Comparison of ENCODE assay signal across 14 cellular contexts in the genomic region with DNA sequence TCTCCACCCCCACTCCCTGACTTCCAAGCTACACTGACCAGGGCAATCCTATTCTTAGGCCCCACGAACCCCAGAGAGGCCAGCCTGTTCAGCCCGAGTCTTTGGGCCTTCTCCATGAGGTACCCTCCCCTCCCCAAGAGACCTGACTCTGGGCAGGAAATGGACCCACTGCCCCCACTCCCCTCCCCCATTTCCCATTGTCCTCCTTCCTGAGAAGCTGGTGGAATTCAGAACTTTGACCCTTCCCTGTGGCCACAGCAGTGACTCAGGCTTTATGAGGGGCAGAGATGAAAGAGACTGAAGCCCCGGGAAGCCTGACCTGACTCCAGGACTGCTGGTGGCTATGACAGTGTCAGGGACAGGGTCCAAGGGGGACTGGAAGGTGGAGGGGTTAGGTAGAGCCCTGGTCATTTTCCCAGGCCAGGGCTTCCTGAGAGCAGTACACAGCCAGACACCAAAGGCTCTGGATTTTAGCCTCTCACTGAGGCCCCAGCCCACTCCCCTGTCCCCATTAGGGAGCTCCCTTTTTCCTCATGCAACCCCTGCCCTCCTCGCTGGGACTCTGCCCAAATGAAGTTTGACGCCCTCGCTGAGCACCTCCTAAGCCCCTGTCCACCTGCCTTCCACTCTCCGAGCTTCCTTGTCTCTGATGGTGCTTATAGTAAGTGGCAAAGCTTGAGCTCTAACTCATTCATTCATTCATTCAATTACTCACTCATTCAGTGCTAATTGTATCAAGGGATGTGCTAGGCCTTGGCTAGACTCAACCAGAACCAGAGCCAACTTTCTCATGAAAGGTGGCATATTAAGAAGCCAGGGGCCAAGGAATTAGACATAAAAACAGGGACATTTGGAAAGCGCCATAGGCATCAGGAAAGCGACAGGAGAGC. TPM values are rescaled to one million over a fixed set of nuclear protein-coding genes. Genes with fewer than 3 reads are reported as not detected.
DNase-seq lines count a peak whose midpoint lies in the region; ATAC-seq, FAIRE-seq and TF ChIP-seq lines count a peak whose summit lies in the region.
"Had no signal": no experiment of that assay in that cellular context is flagged by ENCODE, and none has a peak within 500 bp of the region (broad histone marks: within the 10 kb centered on the region; RNA-seq: fewer than 3 reads in every experiment).

No MANE protein-coding gene starts in this region.

- H3K27ac Mint-ChIP-seq in HFFc6: peak overlapping the region; percentile 64
- H3K27ac Mint-ChIP-seq in astrocyte (ENCODE audit: unreplicated experiment): peak overlapping the region; percentile 97
- peak overlapping the region; percentile 75 for H3K27ac Mint-ChIP-seq in progenitor cell of endocrine pancreas
- H3K27ac Mint-ChIP-seq: CD4-positive, alpha-beta T cell had no signal

- H3K4me3 Mint-ChIP-seq in HFFc6: peak overlapping the region; percentile 17; the same call in 1 of the 2 replicates
- H3K4me3 Mint-ChIP-seq in astrocyte (ENCODE audit: unreplicated experiment): peak overlapping the region; percentile 75
- peak overlapping the region; percentile 11 for H3K4me3 Mint-ChIP-seq in progenitor cell of endocrine pancreas (ENCODE audit: low read depth)
- H3K4me3 Mint-ChIP-seq: CD4-positive, alpha-beta T cell had no signal

- TF ChIP-seq CTCF in HFFc6 (IDR thresholded peaks at IDR 0.05) (no peak), astrocyte (IDR thresholded peaks at IDR 0.05; ENCODE audit: insufficient read depth, low read depth, low read length) (no peak), progenitor cell of endocrine pancreas (IDR thresholded peaks at IDR 0.05; ENCODE audit: unreplicated experiment) (no peak), lower lobe of right lung (IDR thresholded peaks at IDR 0.05) (no peak)

- peak; percentile 39 for DNase-seq in HFFc6
- no peak for DNase-seq in astrocyte (ENCODE audit: low read depth)
- DNase-seq in iPS DF 19.7 (ENCODE audit: low read depth, low spot score): peak; percentile 56
- DNase-seq in progenitor cell of endocrine pancreas (ENCODE audit: low spot score, unreplicated experiment): no peak
- DNase-seq in lower lobe of right lung: no peak
- DNase-seq in globus pallidus (ENCODE audit: low spot score): no peak
- DNase-seq: adrenal gland; CD4-positive, alpha-beta T cell; effector memory CD4-positive, alpha-beta T cell; GOT3; hypothalamus; stimulated activated naive CD4-positive, alpha-beta T cell had no signal

- H3K4me2 ChIP-seq in astrocyte (ENCODE audit: low read length): peak overlapping the region; percentile 54

- H3K27me3 ChIP-seq in astrocyte (ENCODE audit: insufficient read depth, low read length) (no peaks in the 10 kb centered on the region), lower lobe of right lung (ENCODE audit: low read depth) (no peaks in the 10 kb centered on the region)

- intact Hi-C loops in lower lobe of right lung (cut with DNase I): no loop called here

- H3K9me3 ChIP-seq in astrocyte (ENCODE audit: insufficient read depth, low read depth, low read length) (no peaks in the 10 kb centered on the region), lower lobe of right lung (no peaks in the 10 kb centered on the region)
- H3K9me3 ChIP-seq: adrenal gland had no signal

- H3K4me1 ChIP-seq in astrocyte (ENCODE audit: insufficient read depth, low read length) (peaks cover 30% of the 10 kb centered on the region), lower lobe of right lung (no peaks in the 10 kb centered on the region)
- H3K4me1 ChIP-seq: adrenal gland had no signal

- no peaks in the 10 kb centered on the region for H3K79me2 ChIP-seq in astrocyte (ENCODE audit: insufficient read depth, low read length)

- peaks cover 35% of the 10 kb centered on the region for H3K4me1 Mint-ChIP-seq in HFFc6 (ENCODE audit: low read depth)
- H3K4me1 Mint-ChIP-seq in astrocyte (ENCODE audit: low read depth, unreplicated experiment): peaks cover 22% of the 10 kb centered on the region
- H3K4me1 Mint-ChIP-seq in progenitor cell of endocrine pancreas (ENCODE audit: low read depth): peaks cover 39% of the 10 kb centered on the region

- peak overlapping the region; percentile 77 for H3K9ac ChIP-seq in astrocyte (ENCODE audit: low read length)

- H3K9me3 Mint-ChIP-seq in HFFc6 (no peaks in the 10 kb centered on the region), astrocyte (ENCODE audit: unreplicated experiment) (no peaks in the 10 kb centered on the region), progenitor cell of endocrine pancreas (ENCODE audit: low read depth) (no peaks in the 10 kb centered on the region)
- H3K9me3 Mint-ChIP-seq: CD4-positive, alpha-beta T cell had no signal

- H2AFZ ChIP-seq in astrocyte (ENCODE audit: low read depth, low read length): no peak overlapping the region

- FAIRE-seq in astrocyte (lab: Jason Lieb, UNC): no peak

- H4K20me1 ChIP-seq in astrocyte (ENCODE audit: insufficient read depth, low read length): no peaks in the 10 kb centered on the region

- peak overlapping the region; percentile 81 for H3K27ac ChIP-seq in astrocyte (ENCODE audit: low read depth, low read length)
- no peak overlapping the region for H3K27ac ChIP-seq in lower lobe of right lung
- H3K27ac ChIP-seq: adrenal gland had no signal

- H3K36me3 Mint-ChIP-seq in HFFc6 (ENCODE audit: low read depth): no peaks in the 10 kb centered on the region
- no peaks in the 10 kb centered on the region for H3K36me3 Mint-ChIP-seq in astrocyte (ENCODE audit: low read depth, unreplicated experiment)
- no peaks in the 10 kb centered on the region for H3K36me3 Mint-ChIP-seq in progenitor cell of endocrine pancreas (ENCODE audit: insufficient read depth)

- H3K4me3 ChIP-seq in astrocyte (ENCODE audit: insufficient read depth, low read depth, low read length): no peak overlapping the region
- H3K4me3 ChIP-seq in lower lobe of right lung: no peak overlapping the region
- H3K4me3 ChIP-seq: adrenal gland had no signal

- H3K27me3 Mint-ChIP-seq in HFFc6 (ENCODE audit: insufficient read depth): peaks cover 10% of the 10 kb centered on the region
- peaks cover 5% of the 10 kb centered on the region for H3K27me3 Mint-ChIP-seq in astrocyte (ENCODE audit: low read depth, unreplicated experiment)
- peaks cover 2% of the 10 kb centered on the region for H3K27me3 Mint-ChIP-seq in progenitor cell of endocrine pancreas
- H3K27me3 Mint-ChIP-seq: CD4-positive, alpha-beta T cell had no signal

- no peaks in the 10 kb centered on the region for H3K36me3 ChIP-seq in astrocyte (ENCODE audit: insufficient read depth, low read length)
- H3K36me3 ChIP-seq in lower lobe of right lung: no peaks in the 10 kb centered on the region
- H3K36me3 ChIP-seq: adrenal gland had no signal

- ATAC-seq in lower lobe of right lung (no peak), GM19463 (IDR thresholded peaks at IDR 0.05; ENCODE audit: unreplicated experiment) (no peak), HG03571 (IDR thresholded peaks at IDR 0.05; ENCODE audit: unreplicated experiment) (no peak)

RNA-seq across cellular contexts. Expression of a gene that starts 3.0 kb away (rescaled TPM):
- total RNA-seq in HFFc6 (2021; fragmentation: NEBNext Ultra II Directional; extraction: Animal tissue kit (Norgen Biotek cat#: 25700)): not detected
- total RNA-seq in astrocyte (1.8 and 5.3 TPM in 2 replicates), progenitor cell of endocrine pancreas (13.8 and 19.3 TPM in 2 replicates), lower lobe of right lung (2.1 TPM)
- total RNA-seq: adrenal gland had no signal

RNA-seq across cellular contexts. Expression of a gene that starts 21.6 kb away (rescaled TPM):
- not detected for total RNA-seq in HFFc6 (2021; fragmentation: NEBNext Ultra II Directional; extraction: Animal tissue kit (Norgen Biotek cat#: 25700))
- total RNA-seq in astrocyte (not detected in 2 replicates), progenitor cell of endocrine pancreas (not detected in 2 replicates), lower lobe of right lung (1.2 TPM)

RNA-seq across cellular contexts. Expression of a gene that starts 33.2 kb away (rescaled TPM):
- total RNA-seq in HFFc6 (2021; fragmentation: NEBNext Ultra II Directional; extraction: Animal tissue kit (Norgen Biotek cat#: 25700)): not detected
- total RNA-seq in astrocyte (1.9 TPM in 1 of 2 replicates, not detected in the other), progenitor cell of endocrine pancreas (0.89 and 1.8 TPM in 2 replicates), lower lobe of right lung (541 TPM)

RNA-seq across cellular contexts. Expression of a gene that starts 44.5 kb away (rescaled TPM):
- 10 to 100 TPM in 4 of 6 experiments, 1 to 10 TPM in 2; 9.5 to 11.9 (median 10.5) TPM for total RNA-seq in HFFc6 (2021; fragmentation: NEBNext Ultra II Directional; extraction: Animal tissue kit (Norgen Biotek cat#: 25700))
- total RNA-seq in astrocyte (12.8 and 13.7 TPM in 2 replicates), progenitor cell of endocrine pancreas (47.8 and 48.9 TPM in 2 replicates), lower lobe of right lung (65.1 TPM)

RNA-seq across cellular contexts. Expression of a gene that starts 59.7 kb away (rescaled TPM):
- not detected for total RNA-seq in HFFc6 (2021; fragmentation: NEBNext Ultra II Directional; extraction: Animal tissue kit (Norgen Biotek cat#: 25700))
- total RNA-seq in astrocyte (16.7 and 43.7 TPM in 2 replicates), progenitor cell of endocrine pancreas (80.2 and 87.8 TPM in 2 replicates), lower lobe of right lung (not detected)
- total RNA-seq: CD4-positive, alpha-beta T cell had no signal

Comparison
In these comparisons a context has a peak if more than half of its experiments do, and no peak if none do; other contexts are left out.
1. DNase-seq: peak in HFFc6 (single experiment) and iPS DF 19.7 (single experiment); none in astrocyte (single experiment), progenitor cell of endocrine pancreas (single experiment), lower lobe of right lung (single experiment) and globus pallidus (single experiment).
2. H3K4me3 Mint-ChIP-seq: peak in every context shown above with its lines; median percentile 75 in astrocyte; 17 in HFFc6; 11 in progenitor cell of endocrine pancreas.
3. RNA of a gene that starts 33.2 kb away (total RNA-seq): 541 TPM in lower lobe of right lung (single experiment); 0.89 to 1.8 TPM in progenitor cell of endocrine pancreas, 1.9 TPM in astrocyte and not detected in HFFc6; every median in the first group is over 100 times any median in the second.
4. Peak in every context shown above with its lines, with median percentiles within 50 percentile points of each other: H3K27ac Mint-ChIP-seq.